Comparison of ENCODE assay signal across 10 cellular contexts in the genomic region with DNA sequence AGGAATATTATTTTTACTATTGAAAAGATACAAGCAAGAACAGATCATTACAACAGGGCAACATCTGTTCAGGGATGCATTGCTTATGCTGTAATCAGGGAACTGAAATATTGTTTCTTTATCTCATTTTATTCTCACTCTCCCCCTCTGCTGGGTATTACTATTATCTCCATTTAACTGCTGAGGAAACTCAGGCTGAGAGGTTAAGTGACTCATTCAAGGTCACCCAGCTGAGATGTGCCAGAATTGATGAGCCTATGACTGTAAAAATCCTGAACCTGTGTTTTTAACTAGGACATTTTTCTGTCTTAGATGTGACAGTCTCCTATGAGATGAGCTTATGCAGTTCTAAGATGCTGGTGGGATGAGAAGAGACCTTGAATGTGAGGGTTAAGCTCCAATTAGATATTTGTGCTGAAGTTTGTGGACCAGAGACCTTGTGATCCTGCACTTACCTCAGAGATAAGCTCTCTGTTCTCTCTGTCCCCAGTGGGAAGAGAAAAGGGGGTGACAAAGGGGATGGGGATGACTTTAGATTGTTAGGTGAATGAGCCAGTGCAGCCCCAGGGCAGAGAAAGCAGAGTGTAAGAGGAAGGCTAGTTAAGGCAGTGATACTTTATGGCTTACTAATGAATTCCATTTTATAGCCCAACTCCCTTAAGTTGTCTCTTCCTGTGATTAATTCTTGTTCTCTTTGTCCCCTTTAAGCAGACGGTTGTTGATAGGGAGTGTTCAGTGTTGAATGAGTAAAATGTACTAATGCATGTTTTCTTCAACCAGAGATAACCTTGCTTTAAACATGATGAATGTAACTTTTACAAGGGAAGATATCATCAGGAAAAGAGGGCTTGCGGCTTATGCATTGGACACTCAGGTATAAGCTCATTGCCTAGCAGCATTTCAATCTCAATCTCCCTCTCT.
DNase-seq lines count a peak whose midpoint lies in the region; TF ChIP-seq lines count a peak whose summit lies in the region.
"Had no signal": no experiment of that assay in that cellular context is flagged by ENCODE, and none has a peak within 500 bp of the region (broad histone marks: within the 10 kb centered on the region; RNA-seq: fewer than 3 reads in every experiment).

No MANE protein-coding gene starts in this region.

- H4K5ac ChIP-seq in H9 (ENCODE audit: insufficient read length, low read depth, low read length), result no peak overlapping the region

- intact Hi-C loops in dorsolateral prefrontal cortex (cut with DNase I), result no loop called here

- H2BK15ac ChIP-seq in H9 (ENCODE audit: low read depth, low read length), result no peak overlapping the region

- no peak overlapping the region for H4K91ac ChIP-seq in H9 (ENCODE audit: insufficient read length, low read depth, low read length)

- peaks cover 0 to 2% of the 10 kb centered on the region in 2 experiments; a peak in 1 of 5 replicates for H3K9me3 Mint-ChIP-seq in H9

- no peaks in the 10 kb centered on the region for H3K9me3 ChIP-seq in H9 (ENCODE audit: control insufficient read depth, low read depth, low read length)
- H3K9me3 ChIP-seq in smooth muscle cell (replicated peaks; ENCODE audit: low read depth), result no peaks in the 10 kb centered on the region
- H3K9me3 ChIP-seq: psoas muscle had no signal

- no peak overlapping the region for H2BK120ac ChIP-seq in H9 (ENCODE audit: low read depth, low read length, poor library complexity, severe bottlenecking)

- no peak overlapping the region for H3K56ac ChIP-seq in H9 (ENCODE audit: insufficient read length, low read depth, low read length)

- WGBS in H9 (ENCODE audit: extremely low coverage, insufficient read length, low lambda C conversion rate), result no CpG with 5 or more reads among the region's 2 CpGs
- whole genome bisulfite sequencing in smooth muscle cell (ENCODE audit: low lambda C conversion rate), result 23% methylated on average over 2 of the region's 2 CpGs

- H2AK5ac ChIP-seq in H9 (ENCODE audit: insufficient read length, low read length), result no peak overlapping the region

- H3K4me3 ChIP-seq in smooth muscle cell, result no peak overlapping the region
- no peak overlapping the region for H3K4me3 ChIP-seq in dorsolateral prefrontal cortex
- H3K4me3 ChIP-seq: psoas muscle had no signal

- no peak overlapping the region for H3K4me2 ChIP-seq in H9 (ENCODE audit: insufficient read depth, insufficient read length, low read length)
- H3K4me2 ChIP-seq in smooth muscle cell, result peak overlapping the region; percentile 74

- H3K27me3 Mint-ChIP-seq in H9 (ENCODE audit: low read depth), result peaks cover 8% of the 10 kb centered on the region

- H3K9ac ChIP-seq in H9 (ENCODE audit: extremely low read depth, insufficient read length, low read length), result no peak overlapping the region
- no peak overlapping the region for H3K9ac ChIP-seq in smooth muscle cell (ENCODE audit: low read depth)

- H3K4me1 Mint-ChIP-seq in H9, result peaks cover 9 to 10% of the 10 kb centered on the region in 2 experiments

- H3K27me3 ChIP-seq in H9 (ENCODE audit: insufficient read depth, low read length) (no peaks in the 10 kb centered on the region), smooth muscle cell (ENCODE audit: low read depth) (peaks cover 30% of the 10 kb centered on the region), dorsolateral prefrontal cortex (peaks cover 0 to 30% (median 0%) of the 10 kb centered on the region in 45 donors)

- no peaks in the 10 kb centered on the region for H3K79me2 ChIP-seq in H9 (ENCODE audit: insufficient read depth, low read length)
- no peaks in the 10 kb centered on the region for H3K79me2 ChIP-seq in smooth muscle cell (ENCODE audit: low read depth)

- no peak overlapping the region for H2BK20ac ChIP-seq in H9 (ENCODE audit: low read depth, low read length, poor library complexity, severe bottlenecking)

- H3K4ac ChIP-seq in H9 (ENCODE audit: low read depth, low read length), result no peak overlapping the region

- H2BK5ac ChIP-seq in H9 (ENCODE audit: insufficient read length, low read length), result no peak overlapping the region

- no peak overlapping the region for H4K8ac ChIP-seq in H9 (replicated peaks; ENCODE audit: insufficient read length, low read depth, low read length)

- H3K23ac ChIP-seq in H9 (ENCODE audit: insufficient read length, low read depth, low read length), result no peak overlapping the region

- H2AFZ ChIP-seq in H9 (ENCODE audit: low read length), result no peak overlapping the region
- H2AFZ ChIP-seq in smooth muscle cell (ENCODE audit: low read depth), result no peak overlapping the region

- H3T11ph ChIP-seq in H9 (ENCODE audit: low read length), result no peak overlapping the region

- H3K79me1 ChIP-seq in H9 (ENCODE audit: insufficient read depth, low read depth, low read length, poor library complexity, severe bottlenecking), result no peaks in the 10 kb centered on the region

- no peak for DNase-seq in H9
- DNase-seq in RPMI7951 (ENCODE audit: low read depth), result peak; percentile 80
- DNase-seq in erythroblast (lab: John Stamatoyannopoulos, UW), result peak; percentile 43 to 58
- no peak for DNase-seq in smooth muscle cell (lab: John Stamatoyannopoulos, UW; ENCODE audit: unreplicated experiment)
- no peak for DNase-seq in dorsolateral prefrontal cortex
- DNase-seq in effector CD8-positive, alpha-beta T cell (lab: John Stamatoyannopoulos, UW), result no peak
- no peak for DNase-seq in GM13976 (ENCODE audit: low spot score)
- DNase-seq: activated T-cell treated with anti-CD3 and anti-CD28 coated beads for 4 hours, NCI-H2029, psoas muscle had no signal

- no peak for TF ChIP-seq POLR2A in erythroblast (IDR thresholded peaks at IDR 0.05; ENCODE audit: low read length)

- no peak overlapping the region for H3K14ac ChIP-seq in H9 (ENCODE audit: insufficient read depth, low read length)

- H3F3A ChIP-seq in smooth muscle cell (ENCODE audit: low read depth), result peaks cover 9% of the 10 kb centered on the region

- no peak overlapping the region for H2BK12ac ChIP-seq in H9 (ENCODE audit: insufficient read length, low read depth, low read length)

- TF ChIP-seq CTCF in H9 (conservative IDR thresholded peaks at IDR 0.05) (0 out of 3 replicates have a peak, but pooled peaks have one; percentile 16), smooth muscle cell (IDR thresholded peaks at IDR 0.05; ENCODE audit: borderline replicate concordance, insufficient read depth, poor library complexity, severe bottlenecking) (no peak), dorsolateral prefrontal cortex (IDR thresholded peaks at IDR 0.05 in 54 of 56, conservative IDR thresholded peaks at IDR 0.05 in 2 of 56; ENCODE audit: low read depth in 1 of 56, partially characterized antibody in 56 of 56) (no peak), GM13976 (IDR thresholded peaks at IDR 0.05; ENCODE audit: borderline replicate concordance, control extremely low read depth, extremely low read depth, insufficient read depth, missing control alignments) (no peak)

- no peak overlapping the region for H3K18ac ChIP-seq in H9 (ENCODE audit: insufficient read length, low read depth, low read length)

- H3K4me3 Mint-ChIP-seq in H9, result no peak overlapping the region

- H3K27ac ChIP-seq in H9 (ENCODE audit: insufficient read length, low read depth, low read length) (no peak overlapping the region), smooth muscle cell (ENCODE audit: low read depth) (no peak overlapping the region), dorsolateral prefrontal cortex (no peak overlapping the region)
- H3K27ac ChIP-seq: psoas muscle had no signal

- in situ Hi-C loops in GM13976 (cut with MboI; ENCODE audit: low sequenced_read_pairs, unreplicated experiment), result no loop called here

- no peaks in the 10 kb centered on the region for H3K23me2 ChIP-seq in H9 (ENCODE audit: insufficient read length, low read depth, low read length, poor library complexity, severe bottlenecking)

- H3K36me3 Mint-ChIP-seq in H9 (ENCODE audit: insufficient read depth in 1 of 3, low read depth in 3 of 3), result no peaks in the 10 kb centered on the region

- H3K4me1 ChIP-seq in H9 (ENCODE audit: insufficient read depth, low read length) (0 out of 2 replicates have a peak, but pooled peaks cover 2% of the 10 kb centered on the region), smooth muscle cell (ENCODE audit: low read depth) (peaks cover 16% of the 10 kb centered on the region)
- H3K4me1 ChIP-seq: psoas muscle had no signal

- no peaks in the 10 kb centered on the region for H3K36me3 ChIP-seq in smooth muscle cell (ENCODE audit: low read depth)

- H4K20me1 ChIP-seq in H9 (ENCODE audit: control insufficient read depth, insufficient read depth, insufficient read length) (no peaks in the 10 kb centered on the region), smooth muscle cell (ENCODE audit: low read depth) (no peaks in the 10 kb centered on the region)

- H3K27ac Mint-ChIP-seq in H9, result no peak overlapping the region

Comparison
In these comparisons a context has a peak if more than half of its experiments do, and no peak if none do; other contexts are left out.
1. DNase-seq: peak in RPMI7951 (single experiment) and erythroblast (2 of 2); none in H9 (single experiment), smooth muscle cell (single experiment), dorsolateral prefrontal cortex (0 of 10), effector CD8-positive, alpha-beta T cell (single experiment) and GM13976 (single experiment).